Comparison of ENCODE assay signal across 6 cellular contexts in genomic region chr6:135150481-135150880, GRCh38. TPM values are rescaled to one million over a fixed set of nuclear protein-coding genes. Genes with fewer than 3 reads are reported as not detected.
DNase-seq lines count a peak whose midpoint lies in the region; ATAC-seq, FAIRE-seq and TF ChIP-seq lines count a peak whose summit lies in the region.
"Not testable (repeated sequence)": the region's sequence is repeated elsewhere in the genome, so short reads cannot be mapped to it uniquely, and the experiment has no call there.

No MANE protein-coding gene starts in this region.

- H2AK5ac ChIP-seq in H1 (ENCODE audit: low read depth, low read length); mesendoderm (ENCODE audit: low read length): not testable (repeated sequence)

- H3K9me3 Mint-ChIP-seq in WTC11: peaks cover 25% of the 10 kb centered on the region

- H2BK20ac ChIP-seq in H1 (ENCODE audit: low read length): not testable (repeated sequence)

- DNase-seq in HL-60 (ENCODE audit: low read depth in 1 of 2, low spot score in 1 of 2); WTC11 (ENCODE audit: low spot score); K562 (ENCODE audit: extremely low read depth in 1 of 4, low spot score in 3 of 4); H1 (ENCODE audit: low read depth in 1 of 2, low spot score in 2 of 2); mesendoderm: not testable (repeated sequence)

- not testable (repeated sequence) for H4K5ac ChIP-seq in H1 (ENCODE audit: insufficient read length, low read depth, low read length); mesendoderm (ENCODE audit: low read length)

- H3K79me2 ChIP-seq in K562 (ENCODE audit: control insufficient read depth, insufficient read depth, low read length); H1 (ENCODE audit: control insufficient read depth in 1 of 2, insufficient read depth in 2 of 2, low read length in 2 of 2); mesendoderm (ENCODE audit: control insufficient read depth, insufficient read depth, low read length): not testable (repeated sequence)

- not testable (repeated sequence) for H4K8ac ChIP-seq in H1 (ENCODE audit: extremely low read depth, insufficient read depth, low read length); mesendoderm (ENCODE audit: low read depth, low read length)

- not testable (repeated sequence) for H3K4me3 ChIP-seq in HEK293 (ENCODE audit: low read depth, low read length); HL-60 (replicated peaks; ENCODE audit: insufficient read depth, low read length); K562; H1 (ENCODE audit: extremely low read depth in 1 of 4, insufficient read depth in 2 of 4, low read depth in 3 of 4, low read length in 4 of 4); mesendoderm (ENCODE audit: low read length)

- POLR2A ChIA-PET in HEK293 (lab: Yijun Ruan, JAX); WTC11 (lab: Charles Lee); K562 (lab: Yijun Ruan, JAX); H1 (lab: Charles Lee; ENCODE audit: partially characterized antibody): not testable (repeated sequence)

- not testable (repeated sequence) for H2BK5ac ChIP-seq in H1 (ENCODE audit: low read depth, low read length); mesendoderm (ENCODE audit: low read length)

- in situ Hi-C loops in K562 (cut with MboI): not testable (repeated sequence)

- H3K56ac ChIP-seq in H1 (replicated peaks; ENCODE audit: insufficient read length, low read depth, low read length); mesendoderm (ENCODE audit: low read length): not testable (repeated sequence)

- not testable (repeated sequence) for TF ChIP-seq POLR2A in K562 (conservative IDR thresholded peaks at IDR 0.05); H1 (IDR thresholded peaks at IDR 0.05; ENCODE audit: control extremely low read depth in 1 of 2, low read depth in 2 of 2, low read length in 2 of 2)

- H4K91ac ChIP-seq in H1 (replicated peaks; ENCODE audit: insufficient read length, low read length): not testable (repeated sequence)

- 68% methylated on average over 2 of the region's 2 CpGs for WGBS in K562 (ENCODE audit: insufficient coverage, low coverage, missing lambda C conversion rate)
- 88% methylated on average over 2 of the region's 2 CpGs; no CpG with 5 or more reads in 1 of the 2 experiments for WGBS in H1 (ENCODE audit: extremely low coverage in 1 of 2, insufficient coverage in 1 of 2, insufficient read length in 1 of 2, insufficient replicate concordance in 2 of 2, low coverage in 1 of 2, low lambda C conversion rate in 2 of 2, missing lambda C conversion rate in 1 of 2), 2 experiments
- WGBS in mesendoderm (ENCODE audit: extremely low coverage, insufficient coverage, low lambda C conversion rate): no CpG with 5 or more reads among the region's 2 CpGs

- not testable (repeated sequence) for TF ChIP-seq CTCF in HEK293 (tag by site-specific recombination; IDR thresholded peaks at IDR 0.05); HL-60 (IDR thresholded peaks at IDR 0.05; ENCODE audit: insufficient read depth, low read length); WTC11 (IDR thresholded peaks at IDR 0.05); K562 (IDR thresholded peaks at IDR 0.05 in 2 of 3, conservative IDR thresholded peaks at IDR 0.05 in 1 of 3; ENCODE audit: insufficient read depth in 2 of 3, low read depth in 1 of 3, low read length in 3 of 3); H1 (IDR thresholded peaks at IDR 0.05; ENCODE audit: control extremely low read depth in 1 of 3, insufficient read depth in 1 of 3, low read depth in 1 of 3, low read length in 3 of 3)

- not testable (repeated sequence) for H3K18ac ChIP-seq in H1 (ENCODE audit: extremely low read depth, low read length); mesendoderm (ENCODE audit: low read length)

- not testable (repeated sequence) for H4K20me1 ChIP-seq in K562 (replicated peaks; ENCODE audit: control insufficient read depth, insufficient read depth, low read length); H1 (replicated peaks in 1 of 2; ENCODE audit: control insufficient read depth in 1 of 2, insufficient read depth in 2 of 2, low read length in 2 of 2)

- not testable (repeated sequence) for H3K4me2 ChIP-seq in K562 (ENCODE audit: insufficient read depth, low read length); H1 (ENCODE audit: insufficient read depth in 1 of 2, low read depth in 2 of 2, low read length in 2 of 2); mesendoderm (ENCODE audit: low read length)

- H3K23ac ChIP-seq in H1 (ENCODE audit: insufficient read length); mesendoderm (ENCODE audit: low read length): not testable (repeated sequence)

- not testable (repeated sequence) for H2BK12ac ChIP-seq in H1 (ENCODE audit: low read depth, low read length)

- not testable (repeated sequence) for BruUV-seq in K562 (replicated peaks; lab: Mats Ljungman, UMichigan)

- not testable (repeated sequence) for TF ChIP-seq EP300 in K562 (IDR thresholded peaks at IDR 0.05; ENCODE audit: low read length); H1 (IDR thresholded peaks at IDR 0.05; ENCODE audit: borderline replicate concordance in 1 of 2, low read depth in 2 of 2, low read length in 2 of 2)

- not testable (repeated sequence) for H3K23me2 ChIP-seq in H1 (ENCODE audit: low read depth, low read length)

- not testable (repeated sequence) for H2AFZ ChIP-seq in K562 (ENCODE audit: low read depth, low read length); H1 (ENCODE audit: low read length)

- H3K36me3 Mint-ChIP-seq in WTC11: not testable (repeated sequence)

- not testable (repeated sequence) for FAIRE-seq in K562 (lab: Jason Lieb, UNC); H1 (lab: Jason Lieb, UNC)

- H3K27me3 Mint-ChIP-seq in WTC11 (ENCODE audit: low read depth): not testable (repeated sequence)

- CTCF ChIA-PET in HEK293 (lab: Yijun Ruan, JAX); WTC11 (lab: Charles Lee); K562 (lab: Yijun Ruan, JAX; ENCODE audit: low intra/inter-chr PET ratio); H1 (lab: Charles Lee; ENCODE audit: partially characterized antibody): not testable (repeated sequence)

- not testable (repeated sequence) for H3K27ac ChIP-seq in HEK293 (ENCODE audit: extremely low read depth, low read depth, low read length); K562 (ENCODE audit: extremely low read depth, low read depth, low read length); H1 (ENCODE audit: low read depth, low read length); mesendoderm (ENCODE audit: low read depth, low read length)
- peak overlapping the region; percentile 87 for H3K27ac ChIP-seq in HL-60 (replicated peaks)

- not testable (repeated sequence) for TF ChIP-seq RAD21 in K562 (CRISPR knock-in tag; conservative IDR thresholded peaks at IDR 0.05 in 1 of 2, IDR thresholded peaks at IDR 0.05 in 1 of 2); H1 (IDR thresholded peaks at IDR 0.05 in 1 of 2, conservative IDR thresholded peaks at IDR 0.05 in 1 of 2; ENCODE audit: low read depth in 2 of 2, low read length in 2 of 2)

- H3K9me3 ChIP-seq in HEK293 (ENCODE audit: control insufficient read depth, insufficient read depth, low read depth, low read length); K562 (replicated peaks; ENCODE audit: control insufficient read depth, insufficient read depth, low read depth, low read length); H1 (ENCODE audit: insufficient read depth in 2 of 2, low read depth in 1 of 2, low read length in 1 of 2): not testable (repeated sequence)

- not testable (repeated sequence) for H3K79me1 ChIP-seq in H1 (ENCODE audit: low read depth, low read length); mesendoderm (ENCODE audit: low read length)

- not testable (repeated sequence) for H3K4me3 Mint-ChIP-seq in WTC11

- not testable (repeated sequence) for H3K36me3 ChIP-seq in HEK293 (ENCODE audit: control insufficient read depth in 2 of 2, insufficient read depth in 1 of 2, low read length in 2 of 2); K562 (ENCODE audit: control insufficient read depth, insufficient read depth, low read length); H1 (ENCODE audit: control insufficient read depth in 2 of 4, insufficient read depth in 4 of 4, low read length in 3 of 4); mesendoderm (ENCODE audit: control insufficient read depth, insufficient read depth, low read length)

- not testable (repeated sequence) for H3K9me1 ChIP-seq in K562 (ENCODE audit: control insufficient read depth, insufficient read depth, low read length)

- H3K4me1 Mint-ChIP-seq in WTC11: peaks cover 16% of the 10 kb centered on the region

- not testable (repeated sequence) for H3K9ac ChIP-seq in K562 (ENCODE audit: insufficient read depth in 1 of 2, low read depth in 2 of 2, low read length in 2 of 2); H1 (replicated peaks in 1 of 4; ENCODE audit: extremely low read depth in 1 of 4, low read depth in 3 of 4, low read length in 3 of 4); mesendoderm (ENCODE audit: low read length)

- not testable (repeated sequence) for H3K27ac Mint-ChIP-seq in WTC11

- ATAC-seq in WTC11, K562: not testable (repeated sequence)

- H3K4ac ChIP-seq in H1 (replicated peaks; ENCODE audit: insufficient read length, low read depth, low read length); mesendoderm (ENCODE audit: low read depth, low read length): not testable (repeated sequence)

- not testable (repeated sequence) for H3K14ac ChIP-seq in H1 (ENCODE audit: insufficient read length)

- intact Hi-C loops in K562 (cut with micrococcal nuclease): not testable (repeated sequence)

- H3K27me3 ChIP-seq in HL-60 (ENCODE audit: insufficient read depth, poor library complexity, severe bottlenecking); K562 (ENCODE audit: control insufficient read depth in 2 of 2, insufficient read depth in 2 of 2, low read length in 2 of 2); H1 (replicated peaks in 1 of 4; ENCODE audit: control insufficient read depth in 3 of 4, extremely low read depth in 1 of 4, insufficient read depth in 3 of 4, low read length in 3 of 4); mesendoderm (ENCODE audit: insufficient read depth, low read length, poor library complexity): not testable (repeated sequence)

- not testable (repeated sequence) for H2BK120ac ChIP-seq in H1 (replicated peaks; ENCODE audit: low read depth, low read length)
- peak overlapping the region; percentile 45 for H2BK120ac ChIP-seq in mesendoderm (ENCODE audit: low read depth, low read length)

- H3K4me1 ChIP-seq in HEK293 (ENCODE audit: control insufficient read depth, insufficient read depth, low read length); H1 (replicated peaks in 1 of 4; ENCODE audit: control insufficient read depth in 3 of 4, insufficient read depth in 4 of 4, low read length in 3 of 4); mesendoderm (ENCODE audit: control insufficient read depth, low read depth, low read length): not testable (repeated sequence)
- peaks cover 6 to 39% of the 10 kb centered on the region in 2 experiments for H3K4me1 ChIP-seq in K562 (replicated peaks in 1 of 2; ENCODE audit: control insufficient read depth in 2 of 2, insufficient read depth in 2 of 2, low read length in 2 of 2)

- H2BK15ac ChIP-seq in H1 (ENCODE audit: low read length); mesendoderm (replicated peaks; ENCODE audit: low read depth): not testable (repeated sequence)

RNA-seq across cellular contexts. Expression of gene MYB, which starts 30.6 kb away (rescaled TPM):
- total RNA-seq in WTC11 (2021) (4.3 to 6.1 TPM (median 5.1 TPM) in 3 replicates), K562 (2014; rRNA removed) (116 and 117 TPM in 2 replicates), K562 (2014; rRNA removed; fragmentation: Illumina TruSeq; extraction: Trizol) (149 and 170 TPM in 2 replicates), K562 (2015; rRNA removed; fragmentation: Illumina TruSeq; extraction: Trizol) (215 and 218 TPM in 2 replicates), K562 (2021) (140 and 142 TPM in 2 replicates)
- 136 and 323 TPM in 2 replicates for total RNA-seq in K562 (2011; cell fraction: chromatin; rRNA removed; ENCODE audit: low replicate concordance)
- total RNA-seq in K562 (2011; cell fraction: nucleolus; rRNA removed): 63.7 and 97.6 TPM in 2 replicates
- 152 and 301 TPM in 2 replicates for total RNA-seq in K562 (2011; cell fraction: nucleoplasm; rRNA removed)
- polyA plus RNA-seq in K562 (2011; rRNA removed) (82.6 and 94.1 TPM in 2 replicates), K562 (2014; fragmentation: Illumina TruSeq; extraction: Trizol) (133 and 185 TPM in 2 replicates), K562 (2014; fragmentation: Nextera tagmentation; extraction: Ambion mirVana) (10 to 100 TPM; 35.8 to 44.1 TPM), K562 (2014; rRNA removed) (153 and 155 TPM in 2 replicates), H1 (2011; rRNA removed) (4.0 TPM in 2 replicates)
- polyA plus RNA-seq in K562 (2011; cell fraction: cytosol; rRNA removed): 49.6 and 73.2 TPM in 2 replicates
- polyA plus RNA-seq in K562 (2011; cell fraction: nucleus; rRNA removed): 131 and 141 TPM in 2 replicates
- polyA plus RNA-seq in K562 (2012): 106 and 145 TPM in 2 replicates
- 153 and 187 TPM in 2 replicates for polyA minus RNA-seq in K562 (2011; rRNA and poly(A)+ RNA removed)
- polyA minus RNA-seq in K562 (2011; cell fraction: cytosol; rRNA and poly(A)+ RNA removed): 73.2 and 75.5 TPM in 2 replicates
- 136 and 220 TPM in 2 replicates for polyA minus RNA-seq in K562 (2011; cell fraction: nucleus; rRNA and poly(A)+ RNA removed)
- 7.6 and 9.2 TPM in 2 replicates for total RNA-seq in H1 (2021; fragmentation: NEBNext Ultra II Directional; extraction: Animal tissue kit (Norgen Biotek cat#: 25700))
- polyA plus RNA-seq in H1 (2011; cell fraction: cytosol; rRNA removed): 3.6 TPM
- polyA plus RNA-seq in H1 (2011; cell fraction: nucleus; rRNA removed): 5.0 TPM
- polyA plus RNA-seq in H1 (2012, experiment 1 of 2): 4.9 to 7.6 TPM (median 7.0 TPM) in 4 replicates
- 0.24 TPM for polyA plus RNA-seq in H1 (2012, experiment 2 of 2)
- 2.8 TPM for polyA plus RNA-seq in H1 (2013, experiment 1 of 2)
- 3.0 TPM for polyA plus RNA-seq in H1 (2013, experiment 2 of 2)
- 7.8 and 8.9 TPM in 2 replicates for polyA minus RNA-seq in H1 (2011; rRNA and poly(A)+ RNA removed)
- 6.2 TPM for polyA minus RNA-seq in H1 (2011; cell fraction: cytosol; rRNA and poly(A)+ RNA removed)
- 24.7 TPM for polyA minus RNA-seq in H1 (2011; cell fraction: nucleus; rRNA and poly(A)+ RNA removed)
- 0.80 TPM for polyA plus RNA-seq in mesendoderm (2013, experiment 1 of 2)
- 0.66 TPM for polyA plus RNA-seq in mesendoderm (2013, experiment 2 of 2)
